Comparison of ENCODE assay signal across 8 cellular contexts in the genomic region with DNA sequence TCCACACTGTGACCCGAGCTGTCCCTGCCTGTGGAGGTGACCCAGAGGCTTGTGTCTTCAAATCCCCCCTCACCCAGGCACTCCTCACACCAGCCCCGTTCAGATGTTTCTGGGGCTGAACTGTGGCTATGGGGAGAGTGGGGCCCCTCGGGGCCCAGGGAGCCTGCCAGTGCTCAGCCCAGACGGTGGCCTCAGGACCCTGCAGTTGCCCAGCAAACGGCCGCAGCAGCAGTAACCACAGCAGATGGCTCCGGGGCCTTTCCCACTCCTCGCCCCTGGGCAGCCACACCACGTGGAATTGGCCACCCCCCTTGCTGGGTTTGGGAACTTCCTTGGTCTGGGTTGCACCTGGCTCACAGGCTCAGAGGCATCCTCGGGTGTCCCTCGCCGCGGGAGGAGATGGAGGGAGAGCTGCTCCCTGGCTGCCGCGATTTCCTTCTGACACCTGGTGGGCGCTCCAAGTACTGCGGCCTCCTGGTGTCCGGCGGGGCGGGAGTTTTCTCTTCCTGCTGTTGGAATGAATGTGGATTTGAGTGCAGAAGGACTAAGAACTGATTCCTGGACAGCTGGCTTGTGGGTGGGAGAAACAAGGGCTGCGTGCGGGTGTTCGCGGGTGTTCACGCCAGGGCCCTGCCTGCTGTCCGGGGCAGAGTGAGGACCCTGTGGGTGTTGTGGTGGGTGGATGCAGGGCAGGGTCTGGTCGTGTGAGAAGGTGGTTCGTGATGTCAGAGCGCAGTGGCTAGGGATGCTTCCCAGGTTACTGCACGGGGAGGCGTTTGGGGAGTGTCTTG.
DNase-seq lines count a peak whose midpoint lies in the region; ATAC-seq and TF ChIP-seq lines count a peak whose summit lies in the region.

No MANE protein-coding gene starts in this region.

- H3K4me1 Mint-ChIP-seq in GM23338 = peaks cover 3% of the 10 kb centered on the region; the same call in 2 of the 3 replicates

- ATAC-seq in GM23338 = peak; percentile 83

- no peaks in the 10 kb centered on the region for H3K27me3 ChIP-seq in BLaER1
- H3K27me3 ChIP-seq in GM23338 (ENCODE audit: insufficient read depth) = no peaks in the 10 kb centered on the region

- H3K27ac Mint-ChIP-seq in GM23338 = no peak overlapping the region; the same call in 1 of the 2 replicates

- H3K36me3 Mint-ChIP-seq in GM23338 (ENCODE audit: low read depth) = no peaks in the 10 kb centered on the region; the same call in 2 of the 3 replicates

- no peaks in the 10 kb centered on the region for H3F3A ChIP-seq in GM23338 (replicated peaks; ENCODE audit: low read depth)

- H3K4me3 ChIP-seq in BLaER1 = no peak overlapping the region
- no peak overlapping the region for H3K4me3 ChIP-seq in GM23338

- TF ChIP-seq CTCF in GM23338 (conservative IDR thresholded peaks at IDR 0.05; ENCODE audit: low read depth in 2 of 2) = peak; percentile 74 to 76

- H3K79me2 ChIP-seq in GM23338 (replicated peaks; ENCODE audit: insufficient read depth) = no peaks in the 10 kb centered on the region

- H3K27ac ChIP-seq in BLaER1 (peak overlapping the region; percentile 14; the same call in 1 of the 2 replicates), GM23338 (ENCODE audit: low read depth) (no peak overlapping the region)

- DNase-seq in GM23338 (ENCODE audit: low spot score) = peak; percentile 85
- peak; percentile 60 for DNase-seq in RPMI7951 (ENCODE audit: low read depth)
- peak in 56 of 58 donors; percentile 15 to 92 (median 58) for DNase-seq in anterior cingulate cortex (lab: John Stamatoyannopoulos, UW)
- DNase-seq in hypothalamus (lab: John Stamatoyannopoulos, UW) = peak in 45 of 51 donors; percentile 7 to 81 (median 52)
- DNase-seq in smooth muscle cell of the brain vasculature (ENCODE audit: low read depth, low spot score) = peak; percentile 26
- no peak for DNase-seq in NCI-H1048 (lab: John Stamatoyannopoulos, UW)
- no peak for DNase-seq in amniotic stem cell (lab: John Stamatoyannopoulos, UW)

- no peak overlapping the region for H3K4me3 Mint-ChIP-seq in GM23338

- H3K4me1 ChIP-seq in BLaER1 (peaks cover 62% of the 10 kb centered on the region), GM23338 (ENCODE audit: insufficient read depth) (no peaks in the 10 kb centered on the region)

- no peaks in the 10 kb centered on the region for H3K9me3 ChIP-seq in BLaER1

- H3K36me3 ChIP-seq in BLaER1 (peaks cover 31% of the 10 kb centered on the region), GM23338 (ENCODE audit: insufficient read depth) (no peaks in the 10 kb centered on the region)

- peaks cover 61% of the 10 kb centered on the region for H4K20me1 ChIP-seq in BLaER1
- no peaks in the 10 kb centered on the region for H4K20me1 ChIP-seq in GM23338 (replicated peaks; ENCODE audit: insufficient read depth)

- no peaks in the 10 kb centered on the region for H3K9me3 Mint-ChIP-seq in GM23338

- H3K27me3 Mint-ChIP-seq in GM23338 (ENCODE audit: insufficient read depth, low read depth, poor library complexity) = peaks cover 11% of the 10 kb centered on the region

- H2AFZ ChIP-seq in GM23338 = no peak overlapping the region

- H3K9ac ChIP-seq in BLaER1 = no peak overlapping the region

- H3K4me2 ChIP-seq in BLaER1 (peak overlapping the region; percentile 76), GM23338 (no peak overlapping the region)

- no peaks in the 10 kb centered on the region for H3K9me2 ChIP-seq in GM23338 (ENCODE audit: insufficient read depth)

TF ChIP-seq in GM23338, 12 proteins besides CTCF, POLR2A, EP300 and RAD21:
- TF ChIP-seq ZNF114 (CRISPR knock-in tag; IDR thresholded peaks at IDR 0.05) = no peak
- TF ChIP-seq EZH2 (IDR thresholded peaks at IDR 0.05; ENCODE audit: low read depth, unreplicated experiment) = no peak
- no peak for TF ChIP-seq EZH2phosphoT487 (IDR thresholded peaks at IDR 0.05; ENCODE audit: unreplicated experiment)
- no peak for TF ChIP-seq STAT1 (IDR thresholded peaks at IDR 0.05; ENCODE audit: unreplicated experiment)

Comparison
In these comparisons a context has a peak if more than half of its experiments do, and no peak if none do; other contexts are left out.
1. DNase-seq: peak in GM23338 (single experiment), RPMI7951 (single experiment), anterior cingulate cortex (56 of 58), hypothalamus (45 of 51) and smooth muscle cell of the brain vasculature (single experiment); none in NCI-H1048 (single experiment) and amniotic stem cell (single experiment).